ENCODE assay signal across 1 cellular context in genomic region chr19:54165222-54165621, GRCh38.
TF ChIP-seq lines count a peak whose summit lies in the region.

No MANE protein-coding gene starts in this region.

TF ChIP-seq in GM23338, 12 proteins besides CTCF, POLR2A, EP300 and RAD21 (continued from another document):
- TF ChIP-seq EZH2phosphoT487 (IDR thresholded peaks at IDR 0.05; ENCODE audit: unreplicated experiment) (no peak), ZNF462 (CRISPR knock-in tag; IDR thresholded peaks at IDR 0.05) (no peak), POLR2AphosphoS5 (IDR thresholded peaks at IDR 0.05; ENCODE audit: low read depth) (no peak)
